Comparison of ENCODE assay signal across 12 cellular contexts in genomic region chr16:13453325-13453724, GRCh38.
DNase-seq lines count a peak whose midpoint lies in the region; ATAC-seq and TF ChIP-seq lines count a peak whose summit lies in the region.
"Had no signal": no experiment of that assay in that cellular context is flagged by ENCODE, and none has a peak within 500 bp of the region (broad histone marks: within the 10 kb centered on the region; RNA-seq: fewer than 3 reads in every experiment).

No MANE protein-coding gene starts in this region.

- ATAC-seq in HG03342 (IDR thresholded peaks at IDR 0.05; ENCODE audit: unreplicated experiment), result no peak
- ATAC-seq: stimulated activated naive CD8-positive, alpha-beta T cell treated with anti-CD3 and anti-CD28 coated beads, Interleukin-15, amount 100 ng/mL, for 72 hours had no signal

- H3K27me3 Mint-ChIP-seq in type B pancreatic cell, result peaks cover 7% of the 10 kb centered on the region

- no peak overlapping the region for H3K27ac Mint-ChIP-seq in type B pancreatic cell
- H3K27ac Mint-ChIP-seq: activated naive CD4-positive, alpha-beta T cell treated with anti-CD3 and anti-CD28 coated beads for 36 hours; IgD-negative memory B cell had no signal

- H3K36me3 Mint-ChIP-seq in type B pancreatic cell, result no peaks in the 10 kb centered on the region
- H3K36me3 Mint-ChIP-seq: CD4-positive, CD25-positive, alpha-beta regulatory T cell; IgD-negative memory B cell had no signal

- DNase-seq in GM04504 (ENCODE audit: low read depth) (peak; percentile 38), NCI-H446 (lab: John Stamatoyannopoulos, UW) (peak; percentile 51 to 72), dermis blood vessel endothelial cell (peak; percentile 8), pons (ENCODE audit: low spot score) (peak; percentile 6), type B pancreatic cell (ENCODE audit: extremely low spot score, unreplicated experiment) (no peak), superior temporal gyrus (ENCODE audit: extremely low spot score) (no peak), NCI-H1048 (lab: John Stamatoyannopoulos, UW) (no peak)

- H3K4me1 Mint-ChIP-seq in type B pancreatic cell (ENCODE audit: unreplicated experiment), result no peaks in the 10 kb centered on the region
- H3K4me1 Mint-ChIP-seq: CD4-positive, CD25-positive, alpha-beta regulatory T cell; stimulated activated naive CD8-positive, alpha-beta T cell treated with anti-CD3 and anti-CD28 coated beads, Interleukin-15, amount 100 ng/mL, for 72 hours had no signal

- TF ChIP-seq CTCF in type B pancreatic cell (conservative IDR thresholded peaks at IDR 0.05), result no peak

- no peaks in the 10 kb centered on the region for H3K9me3 Mint-ChIP-seq in type B pancreatic cell
- H3K9me3 Mint-ChIP-seq: activated naive CD4-positive, alpha-beta T cell treated with anti-CD3 and anti-CD28 coated beads for 36 hours; stimulated activated naive CD8-positive, alpha-beta T cell treated with anti-CD3 and anti-CD28 coated beads, Interleukin-15, amount 100 ng/mL, for 72 hours had no signal

- no peak overlapping the region for H3K4me3 Mint-ChIP-seq in type B pancreatic cell
- H3K4me3 Mint-ChIP-seq: activated naive CD4-positive, alpha-beta T cell treated with anti-CD3 and anti-CD28 coated beads for 36 hours; CD4-positive, CD25-positive, alpha-beta regulatory T cell; IgD-negative memory B cell; stimulated activated naive CD8-positive, alpha-beta T cell treated with anti-CD3 and anti-CD28 coated beads, Interleukin-15, amount 100 ng/mL, for 72 hours had no signal

Comparison
In these comparisons a context has a peak if more than half of its experiments do, and no peak if none do; other contexts are left out.
1. DNase-seq: peak in GM04504 (single experiment), NCI-H446 (2 of 2), dermis blood vessel endothelial cell (single experiment) and pons (single experiment); none in type B pancreatic cell (single experiment), superior temporal gyrus (single experiment) and NCI-H1048 (single experiment).